7 cellular contexts compared by ENCODE assay signal in the genomic region with DNA sequence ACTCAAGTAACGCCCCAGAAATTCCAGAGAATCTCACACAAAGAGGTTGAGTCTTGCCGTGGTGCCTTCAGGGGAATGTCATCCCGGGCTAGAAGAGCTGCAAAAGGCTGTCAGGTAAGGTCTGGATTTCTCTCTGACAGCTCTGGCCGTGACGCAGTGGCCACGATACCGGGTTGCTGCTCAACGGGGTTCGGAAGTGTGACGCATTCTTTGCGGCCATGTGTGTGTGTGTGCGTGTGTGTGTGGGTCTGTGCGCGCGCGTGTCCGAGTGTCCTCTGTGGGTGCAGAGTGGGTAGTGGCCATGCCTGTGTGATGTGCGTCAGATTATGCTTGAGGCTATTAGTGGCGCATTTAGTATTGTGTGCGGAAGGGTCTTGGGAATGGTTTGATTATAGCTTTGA. TPM values are rescaled to one million over a fixed set of nuclear protein-coding genes. Genes with fewer than 3 reads are reported as not detected.
DNase-seq lines count a peak whose midpoint lies in the region; ATAC-seq and TF ChIP-seq lines count a peak whose summit lies in the region.

No MANE protein-coding gene starts in this region.

- no peaks in the 10 kb centered on the region for H3K9me2 ChIP-seq in SU-DHL-6 (replicated peaks; ENCODE audit: insufficient read depth, low read length)

- H3K4me2 ChIP-seq in SU-DHL-6 (ENCODE audit: low read depth, low read length, poor library complexity, severe bottlenecking) = peak overlapping the region; percentile 82
- peak overlapping the region; percentile 92 for H3K4me2 ChIP-seq in smooth muscle cell

- H3K9ac ChIP-seq in SU-DHL-6 (ENCODE audit: low read length) (peak overlapping the region; percentile 70), iPS-15b (ENCODE audit: low read depth, low read length) (no peak overlapping the region), smooth muscle cell (ENCODE audit: low read depth) (peak overlapping the region; percentile 83)

- 2% methylated on average over 20 of the region's 20 CpGs for WGBS in smooth muscle cell (ENCODE audit: low lambda C conversion rate)

- no peaks in the 10 kb centered on the region for H3K4me1 ChIP-seq in iPS-15b (ENCODE audit: control insufficient read depth, insufficient read depth, low read length)
- no peaks in the 10 kb centered on the region for H3K4me1 ChIP-seq in smooth muscle cell (ENCODE audit: low read depth)

- H3K27ac ChIP-seq in SU-DHL-6 (ENCODE audit: low read depth, low read length) (no peak overlapping the region), angular gyrus (ENCODE audit: low read depth, low read length) (peak overlapping the region; percentile 89), smooth muscle cell (ENCODE audit: low read depth) (peak overlapping the region; percentile 77)

- ATAC-seq in GM18870 (IDR thresholded peaks at IDR 0.05; ENCODE audit: unreplicated experiment) (peak; percentile 23), HG03066 (IDR thresholded peaks at IDR 0.05; ENCODE audit: low read depth, unreplicated experiment) (peak; percentile 30)

- DNase-seq in smooth muscle cell (lab: John Stamatoyannopoulos, UW; ENCODE audit: unreplicated experiment) (peak; percentile 52), SK-N-DZ (ENCODE audit: low spot score) (no peak)

- H3K4me3 ChIP-seq in SU-DHL-6 (ENCODE audit: insufficient read depth, low read length, poor library complexity, severe bottlenecking) = peak overlapping the region; percentile 83
- peak overlapping the region; percentile 68 for H3K4me3 ChIP-seq in iPS-15b (ENCODE audit: low read depth, low read length)
- peak overlapping the region; percentile 76 for H3K4me3 ChIP-seq in smooth muscle cell

- H2AFZ ChIP-seq in SU-DHL-6 (ENCODE audit: low read depth, low read length, severe bottlenecking) (peak overlapping the region; percentile 89), smooth muscle cell (ENCODE audit: low read depth) (peak overlapping the region; percentile 99)

- H3F3A ChIP-seq in SU-DHL-6 (ENCODE audit: insufficient read depth) (no peaks in the 10 kb centered on the region), smooth muscle cell (ENCODE audit: low read depth) (no peaks in the 10 kb centered on the region)

- H4K20me1 ChIP-seq in SU-DHL-6 (ENCODE audit: low read depth, low read length) (no peaks in the 10 kb centered on the region), smooth muscle cell (ENCODE audit: low read depth) (no peaks in the 10 kb centered on the region)

- H3K27me3 ChIP-seq in SU-DHL-6 (ENCODE audit: low read length) = no peaks in the 10 kb centered on the region
- peaks cover 10% of the 10 kb centered on the region for H3K27me3 ChIP-seq in iPS-15b (ENCODE audit: control insufficient read depth, insufficient read depth, low read length)
- no peaks in the 10 kb centered on the region for H3K27me3 ChIP-seq in smooth muscle cell (ENCODE audit: low read depth)

- H3K79me2 ChIP-seq in SU-DHL-6 (ENCODE audit: insufficient read depth, low read length) = 0 out of 2 replicates have a peak, but pooled peaks cover 3% of the 10 kb centered on the region
- H3K79me2 ChIP-seq in smooth muscle cell (ENCODE audit: low read depth) = peaks cover 6% of the 10 kb centered on the region

- H3K36me3 ChIP-seq in SU-DHL-6 (ENCODE audit: low read length) (peaks cover 14% of the 10 kb centered on the region; the same call in 1 of the 2 replicates), iPS-15b (ENCODE audit: control insufficient read depth, insufficient read depth, low read length) (no peaks in the 10 kb centered on the region), smooth muscle cell (ENCODE audit: low read depth) (no peaks in the 10 kb centered on the region)

- no peak for TF ChIP-seq CTCF in SU-DHL-6 (IDR thresholded peaks at IDR 0.05; ENCODE audit: insufficient read depth, low read length, poor library complexity, severe bottlenecking)
- no peak for TF ChIP-seq CTCF in smooth muscle cell (IDR thresholded peaks at IDR 0.05; ENCODE audit: borderline replicate concordance, insufficient read depth, poor library complexity, severe bottlenecking)

- H3K9me3 ChIP-seq in SU-DHL-6 (ENCODE audit: insufficient read depth, low read length) (peaks cover 7% of the 10 kb centered on the region; the same call in 1 of the 2 replicates), iPS-15b (ENCODE audit: control insufficient read depth, insufficient read depth, low read length) (no peaks in the 10 kb centered on the region), smooth muscle cell (replicated peaks; ENCODE audit: low read depth) (no peaks in the 10 kb centered on the region)

RNA-seq across cellular contexts. Expression of a gene that starts 0.3 kb away (rescaled TPM):
- 0.72 TPM in 1 of 2 replicates, not detected in the other for total RNA-seq in smooth muscle cell
- polyA plus RNA-seq in smooth muscle cell = 0.70 TPM in 1 of 2 replicates, not detected in the other
- polyA plus RNA-seq in SK-N-DZ (2014; cell fraction: cytosol; rRNA removed) = 3.4 and 3.7 TPM in 2 replicates
- 9.4 and 15.4 TPM in 2 replicates for polyA plus RNA-seq in SK-N-DZ (2014; cell fraction: nucleus; rRNA removed)

RNA-seq across cellular contexts. Expression of a gene that starts 0.4 kb away (rescaled TPM):
- 5.1 and 5.5 TPM in 2 replicates for total RNA-seq in smooth muscle cell
- polyA plus RNA-seq in smooth muscle cell = 1.6 and 2.8 TPM in 2 replicates
- 3.7 and 6.6 TPM in 2 replicates for polyA plus RNA-seq in SK-N-DZ (2014; cell fraction: cytosol; rRNA removed)
- 4.0 and 7.5 TPM in 2 replicates for polyA plus RNA-seq in SK-N-DZ (2014; cell fraction: nucleus; rRNA removed)
